8 cellular contexts compared by ENCODE assay signal in genomic region chr1:243885806-243886205, GRCh38.
"Had no signal": no experiment of that assay in that cellular context is flagged by ENCODE, and none has a peak within 500 bp of the region (broad histone marks: within the 10 kb centered on the region; RNA-seq: fewer than 3 reads in every experiment).

No MANE protein-coding gene starts in this region.

- DNase-seq: GDM1, GF-D8 had no signal

- H3K4me3 ChIP-seq: GM12878 had no signal

- FAIRE-seq: G401.6, GM12878, GM12891, GM12892, GM18507, GM19239 had no signal

- ATAC-seq: GM12878 had no signal
